In the genomic region with DNA sequence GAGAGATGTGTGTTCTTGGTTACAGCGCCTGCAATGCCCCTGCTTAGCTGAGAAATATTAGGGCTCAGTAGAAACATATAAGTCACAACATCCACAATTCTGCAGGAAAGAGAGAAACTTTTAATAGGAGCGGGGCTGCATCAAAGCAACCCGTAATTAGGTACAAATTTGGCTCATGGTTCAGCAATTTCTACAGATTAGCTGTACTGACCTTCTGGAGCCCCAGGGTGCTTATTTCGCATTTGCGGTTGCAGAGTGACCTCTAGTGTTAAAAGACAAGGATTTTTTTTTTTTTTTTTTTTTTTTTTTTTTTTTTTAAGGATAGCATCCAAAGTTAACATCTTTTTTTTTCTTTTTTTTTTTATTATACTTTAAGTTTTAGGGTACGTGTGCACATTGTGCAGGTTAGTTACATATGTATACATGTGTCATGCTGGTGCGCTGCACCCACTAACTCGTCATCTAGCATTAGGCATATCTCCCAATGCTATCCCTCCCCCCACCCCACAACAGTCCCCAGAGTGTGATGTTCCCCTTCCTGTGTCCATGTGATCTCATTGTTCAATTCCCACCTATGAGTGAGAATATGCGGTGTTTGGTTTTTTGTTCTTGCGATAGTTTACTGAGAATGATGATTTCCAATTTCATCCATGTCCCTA, we compare ENCODE assay signal across 8 cellular contexts.
DNase-seq lines count a peak whose midpoint lies in the region; FAIRE-seq and TF ChIP-seq lines count a peak whose summit lies in the region.
"Not testable (repeated sequence)": the region's sequence is repeated elsewhere in the genome, so short reads cannot be mapped to it uniquely, and the experiment has no call there.

No MANE protein-coding gene starts in this region.

- not testable (repeated sequence) for H2AFZ ChIP-seq in osteoblast (ENCODE audit: low read length)

- not testable (repeated sequence) for BruUV-seq in MCF 10A (replicated peaks; lab: Mats Ljungman, UMichigan)

- H3K9me3 ChIP-seq in SJCRH30 (replicated peaks); osteoblast (ENCODE audit: low read depth, low read length): not testable (repeated sequence)

- not testable (repeated sequence) for H3K36me3 Mint-ChIP-seq in MCF 10A (ENCODE audit: insufficient read depth, unreplicated experiment); glutamatergic neuron (ENCODE audit: unreplicated experiment)

- not testable (repeated sequence) for H3K79me2 ChIP-seq in osteoblast (ENCODE audit: insufficient read depth, low read length)

- H3K27ac ChIP-seq in SJCRH30; osteoblast (ENCODE audit: low read depth, low read length): not testable (repeated sequence)

- not testable (repeated sequence) for H3K4me3 Mint-ChIP-seq in MCF 10A (ENCODE audit: unreplicated experiment); glutamatergic neuron (ENCODE audit: unreplicated experiment)

- not testable (repeated sequence) for TF ChIP-seq POLR2A in GM12891 (IDR thresholded peaks at IDR 0.05; ENCODE audit: low read depth, low read length)

- CTCF ChIA-PET in MCF 10A (lab: Yijun Ruan, JAX): interaction anchor here (0.6 to 2.6 kb wide), 12 partner anchors 9 to 1546 kb away, joined by 3 to 14 read pairs (median 4); no protein-coding TSS in a partner anchor

- H3K4me2 ChIP-seq in osteoblast (ENCODE audit: insufficient read depth, low read length): not testable (repeated sequence)

- FAIRE-seq in GM12891 (lab: Jason Lieb, UNC): not testable (repeated sequence)

- H3K27me3 ChIP-seq in SJCRH30: peaks cover 13% of the 10 kb centered on the region
- H3K27me3 ChIP-seq in osteoblast (ENCODE audit: insufficient read depth, low read length): not testable (repeated sequence)

- H3K4me1 Mint-ChIP-seq in MCF 10A (ENCODE audit: insufficient read depth, unreplicated experiment); glutamatergic neuron (ENCODE audit: low read depth, unreplicated experiment): not testable (repeated sequence)

- not testable (repeated sequence) for H3K4me3 ChIP-seq in SJCRH30; osteoblast (ENCODE audit: insufficient read depth, low read length)

- H3K27ac Mint-ChIP-seq in MCF 10A (ENCODE audit: low read depth, unreplicated experiment); glutamatergic neuron (ENCODE audit: unreplicated experiment): not testable (repeated sequence)

- not testable (repeated sequence) for DNase-seq in AG09319 (ENCODE audit: extremely low read depth, low read depth); glutamatergic neuron
- peak; percentile 35 for DNase-seq in GM12891 (ENCODE audit: insufficient read length, low spot score)
- peak; percentile 7 for DNase-seq in HT1080 (ENCODE audit: low read depth)
- DNase-seq in NCI-H2171 treated with DMSO at 0.1 percent for 48 hours (lab: John Stamatoyannopoulos, UW): peak; percentile 21
- peak; percentile 38 to 59 for DNase-seq in SJCRH30
- DNase-seq in MCF 10A (ENCODE audit: unreplicated experiment): peak; percentile 66
- DNase-seq in osteoblast (ENCODE audit: insufficient read length, low spot score, missing footprints): peak; percentile 80

- TF ChIP-seq CTCF in AG09319 (IDR thresholded peaks at IDR 0.05; ENCODE audit: low read depth, low read length) (peak; percentile 30), MCF 10A (IDR thresholded peaks at IDR 0.05; ENCODE audit: unreplicated experiment) (peak; percentile 44), glutamatergic neuron (IDR thresholded peaks at IDR 0.05; ENCODE audit: partially characterized antibody, unreplicated experiment) (peak; percentile 57), osteoblast (IDR thresholded peaks at IDR 0.05; ENCODE audit: extremely low read depth, low read depth, low read length) (peak; percentile 39)

- not testable (repeated sequence) for H4K20me1 ChIP-seq in osteoblast (ENCODE audit: insufficient read depth, low read length)

- POLR2A ChIA-PET in MCF 10A (lab: Yijun Ruan, JAX): not testable (repeated sequence)

- not testable (repeated sequence) for H3K9me3 Mint-ChIP-seq in MCF 10A (ENCODE audit: unreplicated experiment); glutamatergic neuron (ENCODE audit: unreplicated experiment)

- intact Hi-C loops in MCF 10A (cut with micrococcal nuclease): loop anchor here (1.0 to 10.0 kb wide), 4 partner anchors 117 to 1050 kb away; no protein-coding TSS in a partner anchor

- H3K4me1 ChIP-seq in SJCRH30; osteoblast (ENCODE audit: insufficient read depth, low read length): not testable (repeated sequence)

- H3K27me3 Mint-ChIP-seq in MCF 10A (ENCODE audit: insufficient read depth, unreplicated experiment): peaks cover 20% of the 10 kb centered on the region
- not testable (repeated sequence) for H3K27me3 Mint-ChIP-seq in glutamatergic neuron (ENCODE audit: unreplicated experiment)

- not testable (repeated sequence) for H3K36me3 ChIP-seq in SJCRH30; osteoblast (ENCODE audit: insufficient read depth, low read length)
